Comparison of ENCODE assay signal across 9 cellular contexts in genomic region chr12:101891462-101891971, GRCh38. TPM values are rescaled to one million over a fixed set of nuclear protein-coding genes. Genes with fewer than 3 reads are reported as not detected.
DNase-seq lines count a peak whose midpoint lies in the region; ATAC-seq and TF ChIP-seq lines count a peak whose summit lies in the region.
"Had no signal": no experiment of that assay in that cellular context is flagged by ENCODE, and none has a peak within 500 bp of the region (broad histone marks: within the 10 kb centered on the region; RNA-seq: fewer than 3 reads in every experiment).

No MANE protein-coding gene starts in this region.

- in situ Hi-C loops in G401 (cut with HindIII; ENCODE audit: low sequenced_read_pairs), result no loop called here

- CTCF ChIA-PET in activated B cell treated with CpG ODN at 0.5 μM for 24 hours (lab: Charles Lee), result interaction anchor here (0.6 to 1.5 kb wide), 3 partner anchors 52 to 110 kb away, joined by 3 to 5 read pairs (median 3); partner anchors contain the start of gene GNPTAB

- H3K36me3 Mint-ChIP-seq in CD14-positive monocyte, result peaks cover 6 to 13% of the 10 kb centered on the region in 2 donors
- no peaks in the 10 kb centered on the region for H3K36me3 Mint-ChIP-seq in activated B cell treated with CpG ODN at 0.5 μM for 24 hours (ENCODE audit: low read depth)

- H3K27me3 Mint-ChIP-seq in CD14-positive monocyte (ENCODE audit: low read depth in 3 of 3) (peaks cover 0 to 2% (median 0%) of the 10 kb centered on the region in 3 donors), activated B cell treated with CpG ODN at 0.5 μM for 24 hours (no peaks in the 10 kb centered on the region)

- no peak for TF ChIP-seq CTCF in CD14-positive monocyte (IDR thresholded peaks at IDR 0.05)
- TF ChIP-seq CTCF in GM20000 (IDR thresholded peaks at IDR 0.05; ENCODE audit: extremely low read depth, missing control alignments), result no peak
- no peak for TF ChIP-seq CTCF in activated B cell treated with CpG ODN at 0.5 μM for 24 hours (IDR thresholded peaks at IDR 0.05)

- intact Hi-C loops in CD14-positive monocyte (cut with micrococcal nuclease) (no loop called here), activated B cell treated with CpG ODN at 0.5 μM for 24 hours (cut with micrococcal nuclease) (loop anchor here (1.0 kb wide), 1 partner anchor 13 kb away; no protein-coding TSS in a partner anchor)

- ATAC-seq in HG03558 (IDR thresholded peaks at IDR 0.05; ENCODE audit: extremely low read depth, unreplicated experiment), result peak; percentile 92
- peak; percentile 89 for ATAC-seq in activated B cell treated with CpG ODN at 0.5 μM for 24 hours (ENCODE audit: low read depth)

- H3K4me1 Mint-ChIP-seq in CD14-positive monocyte, result peaks cover 51% of the 10 kb centered on the region
- H3K4me1 Mint-ChIP-seq in activated B cell treated with CpG ODN at 0.5 μM for 24 hours, result peaks cover 11% of the 10 kb centered on the region

- POLR2A ChIA-PET in activated B cell treated with CpG ODN at 0.5 μM for 24 hours (lab: Charles Lee), result interaction anchor here (0.5 to 2.1 kb wide), 8 partner anchors 9 to 228 kb away, joined by 3 to 9 read pairs (median 5); partner anchors contain the start of genes DRAM1, GNPTAB and NUP37

- DNase-seq in CD14-positive monocyte (ENCODE audit: low spot score) (no peak), GM20000 (ENCODE audit: low spot score) (peak; percentile 23), activated B cell treated with CpG ODN at 0.5 μM for 24 hours (no peak), lung microvascular endothelial cell (ENCODE audit: low read depth in 2 of 2) (peak; percentile 76 to 88), NCI-H1436 treated with DMSO at 0.1 percent for 48 hours (lab: John Stamatoyannopoulos, UW) (no peak), G401 (ENCODE audit: low spot score) (no peak), NCI-H128 (lab: John Stamatoyannopoulos, UW; ENCODE audit: unreplicated experiment) (no peak)
- DNase-seq: heart right ventricle had no signal

- H3K27ac Mint-ChIP-seq in CD14-positive monocyte, result peak overlapping the region; percentile 62 to 86 (median 84)
- H3K27ac Mint-ChIP-seq in activated B cell treated with CpG ODN at 0.5 μM for 24 hours, result peak overlapping the region; percentile 24

- H3K4me3 Mint-ChIP-seq in CD14-positive monocyte (peak overlapping the region in 1 of 2 donors; percentile 75), activated B cell treated with CpG ODN at 0.5 μM for 24 hours (no peak overlapping the region)

- H3K9me3 Mint-ChIP-seq in CD14-positive monocyte (no peaks in the 10 kb centered on the region), activated B cell treated with CpG ODN at 0.5 μM for 24 hours (no peaks in the 10 kb centered on the region)

RNA-seq across cellular contexts. Expression of gene DRAM1, which starts 14.1 kb away (rescaled TPM):
- polyA plus RNA-seq in CD14-positive monocyte, result 10 to 100 TPM; 43.0 to 49.7 TPM
- 9.6 and 11.5 TPM in 2 replicates for total RNA-seq in activated B cell treated with CpG ODN at 0.5 μM for 24 hours
- 23.6 and 26.8 TPM in 2 replicates for total RNA-seq in lung microvascular endothelial cell
- 5.5 and 7.9 TPM in 2 replicates for total RNA-seq in G401 (2014; rRNA removed; shearing (Covaris generic))

Comparison
In these comparisons a context has a peak if more than half of its experiments do, and no peak if none do; other contexts are left out.
1. DNase-seq: peak in GM20000 (single experiment) and lung microvascular endothelial cell (2 of 2); none in CD14-positive monocyte (single experiment), activated B cell treated with CpG ODN at 0.5 μM for 24 hours (single experiment), NCI-H1436 treated with DMSO at 0.1 percent for 48 hours (single experiment), G401 (single experiment) and NCI-H128 (single experiment).